7 cellular contexts compared by ENCODE assay signal in the genomic region with DNA sequence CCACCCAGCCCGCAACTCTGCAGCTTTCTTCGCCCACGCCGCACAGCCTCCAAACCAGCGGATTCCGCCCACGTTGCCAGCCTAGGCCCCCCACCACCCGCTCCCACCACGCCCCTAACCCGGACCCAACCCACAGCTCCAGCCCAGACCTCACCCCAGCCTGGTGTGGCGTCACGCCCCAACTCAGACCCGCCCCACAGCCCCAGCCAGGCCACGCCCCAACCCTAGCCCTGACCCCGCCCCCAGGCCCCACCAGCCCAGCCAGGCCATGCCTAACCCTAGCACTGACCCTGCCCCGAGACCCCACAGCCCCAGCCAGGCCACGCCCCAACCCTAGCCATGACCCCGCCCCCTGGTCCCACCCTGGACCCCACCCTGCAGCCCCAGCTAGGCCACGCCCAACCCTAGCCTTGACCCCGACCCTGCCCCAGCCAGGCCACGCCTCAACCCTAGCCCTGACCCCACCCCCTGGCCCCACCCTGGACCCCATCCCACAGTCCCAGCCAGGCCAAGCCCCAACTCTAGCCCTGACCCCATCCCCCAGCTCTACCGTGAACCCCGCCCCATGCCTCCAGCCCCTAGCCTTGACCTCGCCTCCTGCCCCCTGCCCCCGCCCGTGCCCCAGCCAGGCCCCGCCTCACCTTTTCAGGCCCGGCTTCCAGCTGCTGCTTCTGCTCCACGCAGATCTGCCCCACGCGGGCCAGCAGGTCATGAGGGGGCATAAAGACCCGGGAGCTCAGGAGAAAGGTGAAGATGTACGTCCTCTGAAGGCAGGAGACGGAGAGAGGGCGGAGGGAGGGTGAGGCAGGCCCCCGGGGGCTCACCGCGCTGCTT.
DNase-seq lines count a peak whose midpoint lies in the region; ATAC-seq and TF ChIP-seq lines count a peak whose summit lies in the region.

No MANE protein-coding gene starts in this region.

- POLR2A ChIA-PET in OCI-LY7 (lab: Charles Lee): interaction anchor here (0.6 to 1.6 kb wide), 4 partner anchors 7 to 197 kb away, joined by 3 to 8 read pairs (median 5); partner anchors contain the start of gene CSGALNACT2

- DNase-seq in OCI-LY7 (ENCODE audit: low spot score) (peak; percentile 52), brain microvascular endothelial cell (no peak), left colon (peak; percentile 41 to 49), NCI-H2171 (lab: John Stamatoyannopoulos, UW) (no peak)
- DNase-seq in stimulated activated naive CD4-positive, alpha-beta T cell treated with Interleukin-2 at 50 U/mL for 16 hours (lab: John Stamatoyannopoulos, UW): peak; percentile 34

- H3K9me3 ChIP-seq in OCI-LY7 (ENCODE audit: low read length): no peaks in the 10 kb centered on the region

- H3K36me3 ChIP-seq in OCI-LY7 (ENCODE audit: insufficient read depth, low read length): no peaks in the 10 kb centered on the region
- no peaks in the 10 kb centered on the region for H3K36me3 ChIP-seq in brain microvascular endothelial cell (replicated peaks)

- no peaks in the 10 kb centered on the region for H3K79me2 ChIP-seq in OCI-LY7 (ENCODE audit: insufficient read depth, low read depth, low read length)

- peak overlapping the region; percentile 80 for H3K4me2 ChIP-seq in OCI-LY7 (ENCODE audit: low read length)

- H3K9me2 ChIP-seq in OCI-LY7 (ENCODE audit: insufficient read depth, low read length): no peaks in the 10 kb centered on the region

- H2AFZ ChIP-seq in OCI-LY7 (ENCODE audit: low read length): no peak overlapping the region; the same call in 1 of the 2 replicates

- in situ Hi-C loops in brain microvascular endothelial cell (cut with HindIII; ENCODE audit: low pct_ligation_motif_present, low sequenced_read_pairs): no loop called here

- no TSS peak for BruUV-seq in OCI-LY7 (replicated peaks; lab: Mats Ljungman, UMichigan)

- ATAC-seq in GM19455 (IDR thresholded peaks at IDR 0.05; ENCODE audit: unreplicated experiment) (peak; percentile 23), left colon (peak; percentile 69), HG03439 (IDR thresholded peaks at IDR 0.05; ENCODE audit: unreplicated experiment) (no peak)

- intact Hi-C loops in OCI-LY7 (cut with micrococcal nuclease; ENCODE audit: unreplicated experiment) (loop anchor here (2.0 kb wide), 1 partner anchor 62 kb away; no protein-coding TSS in a partner anchor), left colon (cut with DNase I, micrococcal nuclease) (no loop called here)

- CTCF ChIA-PET in OCI-LY7 (lab: Charles Lee; ENCODE audit: unreplicated experiment): no interaction called here

- TF ChIP-seq CTCF in OCI-LY7 (conservative IDR thresholded peaks at IDR 0.05; ENCODE audit: low read length) (no peak), brain microvascular endothelial cell (IDR thresholded peaks at IDR 0.05; ENCODE audit: low read depth, low read length, missing control alignments) (no peak)

- H4K20me1 ChIP-seq in OCI-LY7 (ENCODE audit: insufficient read depth, low read length): no peaks in the 10 kb centered on the region

- H3K4me1 ChIP-seq in OCI-LY7 (ENCODE audit: insufficient read depth, low read length, poor library complexity, severe bottlenecking): peaks cover 8% of the 10 kb centered on the region

- H3K27ac ChIP-seq in OCI-LY7 (ENCODE audit: low read depth, low read length, poor library complexity, severe bottlenecking) (no peak overlapping the region), brain microvascular endothelial cell (no peak overlapping the region)

- H3K27me3 ChIP-seq in brain microvascular endothelial cell (replicated peaks): no peaks in the 10 kb centered on the region

- H3K4me3 ChIP-seq in OCI-LY7 (ENCODE audit: low read depth, low read length, poor library complexity, severe bottlenecking) (peak overlapping the region; percentile 65), brain microvascular endothelial cell (ENCODE audit: low read depth, low read length) (peak overlapping the region; percentile 44)

Comparison
In these comparisons a context has a peak if more than half of its experiments do, and no peak if none do; other contexts are left out.
1. DNase-seq: peak in OCI-LY7 (single experiment), left colon (2 of 2) and stimulated activated naive CD4-positive, alpha-beta T cell treated with Interleukin-2 at 50 U/mL for 16 hours (single experiment); none in brain microvascular endothelial cell (single experiment) and NCI-H2171 (single experiment).